Comparison of ENCODE assay signal across 15 cellular contexts in genomic region chr13:41941174-41941573, GRCh38. TPM values are rescaled to one million over a fixed set of nuclear protein-coding genes. Genes with fewer than 3 reads are reported as not detected.
DNase-seq lines count a peak whose midpoint lies in the region; ATAC-seq and TF ChIP-seq lines count a peak whose summit lies in the region.
"Had no signal": no experiment of that assay in that cellular context is flagged by ENCODE, and none has a peak within 500 bp of the region (broad histone marks: within the 10 kb centered on the region; RNA-seq: fewer than 3 reads in every experiment).

No MANE protein-coding gene starts in this region.

- TF ChIP-seq CTCF in epithelial cell of proximal tubule (conservative IDR thresholded peaks at IDR 0.05; ENCODE audit: low read depth, low read length) (no peak), right atrium auricular region (IDR thresholded peaks at IDR 0.05) (no peak)

- H3K4me3 ChIP-seq in epithelial cell of proximal tubule (ENCODE audit: low read depth, low read length) (no peak overlapping the region), right atrium auricular region (no peak overlapping the region), skeletal muscle tissue (ENCODE audit: low read length in 3 of 3) (no peak overlapping the region)

- H3K36me3 ChIP-seq in right atrium auricular region (no peaks in the 10 kb centered on the region), skeletal muscle tissue (ENCODE audit: control insufficient read depth in 3 of 3, insufficient read depth in 3 of 3, low read length in 3 of 3) (no peaks in the 10 kb centered on the region)

- peaks cover 0 to 3% of the 10 kb centered on the region in 2 donors for H3K4me1 ChIP-seq in right atrium auricular region
- H3K4me1 ChIP-seq in skeletal muscle tissue (ENCODE audit: control insufficient read depth in 3 of 3, insufficient read depth in 3 of 3, low read length in 3 of 3), result peaks cover 3 to 9% (median 3%) of the 10 kb centered on the region in 3 donors

- no peak for ATAC-seq in GM18907 (IDR thresholded peaks at IDR 0.05; ENCODE audit: unreplicated experiment)
- ATAC-seq: CD8-positive, alpha-beta T cell; HepG2; Panc1 had no signal

- H3K9ac ChIP-seq in skeletal muscle tissue (ENCODE audit: low read depth in 1 of 3, low read length in 3 of 3), result no peak overlapping the region

- H3K9me3 ChIP-seq in right atrium auricular region (peaks cover 7 to 12% of the 10 kb centered on the region in 2 donors), skeletal muscle tissue (ENCODE audit: control insufficient read depth in 3 of 3, low read length in 3 of 3) (no peaks in the 10 kb centered on the region)

- peak; percentile 32 for DNase-seq in amniotic epithelial cell (ENCODE audit: low read depth)
- peak; percentile 39 for DNase-seq in epithelial cell of proximal tubule (ENCODE audit: low read depth)
- DNase-seq in right atrium auricular region (ENCODE audit: low spot score), result no peak
- DNase-seq in activated CD4-positive, alpha-beta T cell treated with anti-CD3 and anti-CD28 coated beads, Interleukin-2, amount 50 U/mL, for 1 hour, result no peak
- DNase-seq in HPDE6-E6E7 (ENCODE audit: extremely low spot score), result no peak
- DNase-seq: CD8-positive, alpha-beta T cell; Karpas-422; NCI-H1436; NCI-H2029 treated with DMSO at 0.1 percent for 48 hours; NCI-H510A treated with DMSO at 0.1 percent for 48 hours; SHP77 had no signal

- peak overlapping the region; percentile 32 to 77 for H3K27ac ChIP-seq in right atrium auricular region
- H3K27ac ChIP-seq in skeletal muscle tissue (ENCODE audit: low read depth, low read length), result peak overlapping the region; percentile 25

- H3K27me3 ChIP-seq in right atrium auricular region (no peaks in the 10 kb centered on the region), skeletal muscle tissue (ENCODE audit: control insufficient read depth in 3 of 3, insufficient read depth in 3 of 3, low read length in 3 of 3) (no peaks in the 10 kb centered on the region)

RNA-seq across cellular contexts. Expression of gene VWA8, which starts 19.7 kb away (rescaled TPM):
- total RNA-seq in epithelial cell of proximal tubule (9.8 and 12.7 TPM in 2 replicates), right atrium auricular region (10 to 100 TPM; 25.9 to 32.8 TPM), skeletal muscle tissue (49.1 TPM)

Comparison
In these comparisons a context has a peak if more than half of its experiments do, and no peak if none do; other contexts are left out.
1. DNase-seq: peak in amniotic epithelial cell (single experiment) and epithelial cell of proximal tubule (single experiment); none in right atrium auricular region (single experiment), activated CD4-positive, alpha-beta T cell treated with anti-CD3 and anti-CD28 coated beads, Interleukin-2, amount 50 U/mL, for 1 hour (single experiment) and HPDE6-E6E7 (single experiment).